Comparison of ENCODE assay signal across 1 cellular context in the genomic region with DNA sequence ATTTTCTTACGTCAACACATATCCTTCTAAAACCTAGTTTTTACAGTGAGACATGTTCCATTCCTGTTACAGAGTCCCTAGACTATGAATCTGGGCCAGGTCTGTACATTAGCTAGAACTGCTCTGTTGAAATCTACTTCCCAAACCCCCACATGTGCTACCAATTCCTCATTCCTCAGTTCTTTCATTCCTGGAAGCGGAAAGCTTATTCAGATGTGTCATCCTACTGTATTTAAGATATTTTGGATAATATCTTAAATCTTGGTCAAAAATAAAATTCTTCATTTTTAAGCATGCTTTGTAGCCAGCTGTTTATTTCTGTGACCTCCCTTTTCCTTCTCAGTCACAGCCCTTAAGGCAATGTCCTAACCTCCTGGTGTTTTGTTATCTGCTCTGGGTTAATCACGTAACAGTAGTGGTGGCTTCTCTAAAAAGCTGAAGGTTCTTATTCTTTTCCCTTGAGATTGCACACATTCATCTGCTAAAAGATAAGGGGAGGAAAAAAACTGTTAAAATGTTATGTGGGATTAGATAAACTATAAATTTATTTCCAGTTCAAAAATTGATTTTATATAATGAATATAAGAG.
TF ChIP-seq lines count a peak whose summit lies in the region.

No MANE protein-coding gene starts in this region.

TF ChIP-seq in K562, 482 proteins besides CTCF, POLR2A, EP300 and RAD21:
- TF ChIP-seq TBL1XR1 (IDR thresholded peaks at IDR 0.05; ENCODE audit: low read length in 2 of 2) = no peak
- TF ChIP-seq CHCHD3 (CRISPR knock-in tag; IDR thresholded peaks at IDR 0.05) = no peak
- no peak for TF ChIP-seq EHMT2 (IDR thresholded peaks at IDR 0.05)
- no peak for TF ChIP-seq KAT7 (CRISPR knock-in tag; IDR thresholded peaks at IDR 0.05; ENCODE audit: borderline replicate concordance)
- TF ChIP-seq ZNF766 (CRISPR knock-in tag; conservative IDR thresholded peaks at IDR 0.05) = no peak
- no peak for TF ChIP-seq LARP7 (IDR thresholded peaks at IDR 0.05)
- no peak for TF ChIP-seq KDM4B (IDR thresholded peaks at IDR 0.05; ENCODE audit: borderline replicate concordance in 2 of 2, low read depth in 1 of 2)
- no peak for TF ChIP-seq ZNF431 (CRISPR knock-in tag; IDR thresholded peaks at IDR 0.05)
- TF ChIP-seq U2AF1 (optimal IDR thresholded peaks at IDR 0.05; ENCODE audit: low read depth, low read length) = no peak
- no peak for TF ChIP-seq SMARCB1 (IDR thresholded peaks at IDR 0.05; ENCODE audit: insufficient read length, low read depth)
- TF ChIP-seq RBM14 (IDR thresholded peaks at IDR 0.05; ENCODE audit: borderline replicate concordance, insufficient read depth, low read depth, low read length) = no peak
- no peak for TF ChIP-seq SREBF2 (CRISPR knock-in tag; IDR thresholded peaks at IDR 0.05)
